In the genomic region with DNA sequence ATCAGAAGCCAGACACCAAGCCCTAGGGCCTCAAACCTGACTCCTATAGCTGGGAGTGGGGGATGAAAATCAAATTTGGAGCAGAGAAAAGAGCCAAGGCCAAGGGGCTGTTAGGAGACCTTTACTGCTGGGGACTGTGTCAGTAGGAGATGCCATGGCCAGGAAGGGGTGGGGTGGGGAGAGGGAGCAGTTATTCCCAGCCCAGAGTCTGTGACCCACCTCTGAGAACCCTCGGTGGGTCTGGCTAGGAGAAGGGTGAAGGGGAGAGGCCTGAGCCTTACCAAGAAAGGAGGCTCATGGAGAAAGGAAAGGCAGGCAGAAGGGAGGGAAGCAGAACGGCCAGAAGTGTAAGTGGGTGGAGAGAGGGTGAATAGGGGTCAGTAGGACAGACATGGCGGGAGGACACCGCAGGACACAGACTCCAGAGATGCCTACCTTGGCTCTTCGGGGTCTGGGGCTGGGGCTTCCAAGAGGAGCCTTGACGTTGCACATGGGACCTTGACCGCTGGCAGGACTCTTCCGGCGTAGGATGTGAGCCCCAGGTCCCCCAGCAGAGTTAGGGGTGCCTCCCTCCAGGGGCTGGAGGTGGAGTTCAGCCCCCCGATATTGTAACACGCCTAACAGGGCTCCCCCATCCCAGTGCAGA, we compare ENCODE assay signal across 11 cellular contexts.
DNase-seq lines count a peak whose midpoint lies in the region; ATAC-seq and TF ChIP-seq lines count a peak whose summit lies in the region.
"Had no signal": no experiment of that assay in that cellular context is flagged by ENCODE, and none has a peak within 500 bp of the region (broad histone marks: within the 10 kb centered on the region; RNA-seq: fewer than 3 reads in every experiment).

No MANE protein-coding gene starts in this region.

- H3K4me3 Mint-ChIP-seq in stimulated activated naive B cell treated with anti-CD40 and anti-IgM and Interleukin-4, amounts not matched to agents 10 μg/mL and 1 μg/mL and 100 μg/mL, for 72 hours, result no peak overlapping the region

- TF ChIP-seq CTCF in HFF-Myc (IDR thresholded peaks at IDR 0.05; ENCODE audit: low read depth, low read length, missing control alignments), result no peak
- TF ChIP-seq CTCF in cardiac fibroblast (IDR thresholded peaks at IDR 0.05; ENCODE audit: low read depth, low read length), result no peak
- no peak for TF ChIP-seq CTCF in GM20000 (IDR thresholded peaks at IDR 0.05; ENCODE audit: extremely low read depth, missing control alignments)

- DNase-seq in HFF-Myc (ENCODE audit: extremely low read depth, low read depth) (no peak), cardiac fibroblast (ENCODE audit: low read depth in 2 of 2) (peak in 1 of 2 donors; percentile 12), GM20000 (ENCODE audit: low spot score) (no peak)
- DNase-seq in stimulated activated naive B cell treated with anti-CD40 and anti-IgM and Interleukin-4, amounts not matched to agents 10 μg/mL and 1 μg/mL and 100 μg/mL, for 72 hours, result no peak
- DNase-seq: activated CD4-positive, alpha-beta T cell treated with anti-CD3 and anti-CD28 coated beads for 1 hour; left colon; NCI-H774 had no signal

- H3K36me3 Mint-ChIP-seq in stimulated activated naive B cell treated with anti-CD40 and anti-IgM and Interleukin-4, amounts not matched to agents 10 μg/mL and 1 μg/mL and 100 μg/mL, for 72 hours, result peaks cover 0 to 2% of the 10 kb centered on the region in 2 donors

- no peaks in the 10 kb centered on the region for H3K27me3 ChIP-seq in layer of hippocampus (ENCODE audit: control insufficient read depth, insufficient read depth, low read length)

- peak overlapping the region; percentile 63 for H3K27ac Mint-ChIP-seq in stimulated activated naive B cell treated with anti-CD40 and anti-IgM and Interleukin-4, amounts not matched to agents 10 μg/mL and 1 μg/mL and 100 μg/mL, for 72 hours

- no peaks in the 10 kb centered on the region for H3K27me3 Mint-ChIP-seq in stimulated activated naive B cell treated with anti-CD40 and anti-IgM and Interleukin-4, amounts not matched to agents 10 μg/mL and 1 μg/mL and 100 μg/mL, for 72 hours

- H3K9me3 Mint-ChIP-seq in stimulated activated naive B cell treated with anti-CD40 and anti-IgM and Interleukin-4, amounts not matched to agents 10 μg/mL and 1 μg/mL and 100 μg/mL, for 72 hours, result no peaks in the 10 kb centered on the region

- H3K27ac ChIP-seq in layer of hippocampus (ENCODE audit: low read depth, low read length), result peak overlapping the region; percentile 96

- H3K4me1 Mint-ChIP-seq in stimulated activated naive B cell treated with anti-CD40 and anti-IgM and Interleukin-4, amounts not matched to agents 10 μg/mL and 1 μg/mL and 100 μg/mL, for 72 hours, result peaks cover 40 to 53% of the 10 kb centered on the region in 2 donors

- H3K4me3 ChIP-seq in HFF-Myc (replicated peaks; ENCODE audit: low read depth, low read length), result peak overlapping the region; percentile 47
- peak overlapping the region; percentile 41 to 81 for H3K4me3 ChIP-seq in cardiac fibroblast (replicated peaks in 1 of 2; ENCODE audit: low read depth in 2 of 2, low read length in 2 of 2)

- no peak for ATAC-seq in stimulated activated naive B cell treated with anti-CD40 and anti-IgM and Interleukin-4, amounts not matched to agents 10 μg/mL and 1 μg/mL and 100 μg/mL, for 72 hours (replicated peaks)
- ATAC-seq in GM21576 (IDR thresholded peaks at IDR 0.05; ENCODE audit: unreplicated experiment) (no peak), HG03135 (IDR thresholded peaks at IDR 0.05; ENCODE audit: unreplicated experiment) (no peak), HG02840 (IDR thresholded peaks at IDR 0.05; ENCODE audit: low FRiP score, unreplicated experiment) (no peak)
- ATAC-seq: left colon had no signal
